ENCODE assay signal across 8 cellular contexts in genomic region chr6:47477497-47478232, GRCh38. TPM values are rescaled to one million over a fixed set of nuclear protein-coding genes. Genes with fewer than 3 reads are reported as not detected.
DNase-seq lines count a peak whose midpoint lies in the region; ATAC-seq and TF ChIP-seq lines count a peak whose summit lies in the region.

Gene CD2AP, plus strand, starts transcription at chr6:47477789. Its CDS starts 456 bp downstream, at chr6:47478245.

- DNase-seq in GM13977 (ENCODE audit: low spot score) = peak; percentile 91
- peak; percentile 66 for DNase-seq in NCI-H1436 treated with DMSO at 0.1 percent for 48 hours (lab: John Stamatoyannopoulos, UW)
- DNase-seq in T-helper 1 cell = peak; percentile 85 to 92 (median 89)
- DNase-seq in adrenal gland = peak; percentile 83 to 92 (median 88)
- DNase-seq in heart left ventricle = peak; percentile 85 to 92 (median 88)
- DNase-seq in posterior cingulate gyrus = peak; percentile 65 to 96 (median 80)
- DNase-seq in upper lobe of left lung = peak; percentile 89 to 97

- H3K36me3 ChIP-seq in adrenal gland (replicated peaks in 1 of 2) (no peaks in the 10 kb centered on the region), heart left ventricle (no peaks in the 10 kb centered on the region), upper lobe of left lung (no peaks in the 10 kb centered on the region)

- H3K9me3 ChIP-seq in adrenal gland (replicated peaks in 1 of 3) (no peaks in the 10 kb centered on the region), heart left ventricle (no peaks in the 10 kb centered on the region), upper lobe of left lung (no peaks in the 10 kb centered on the region)

- H3K27ac ChIP-seq in adrenal gland (peak within 1 kb of the TSS; percentile 87 to 96 (median 90)), heart left ventricle (peak within 1 kb of the TSS; percentile 87 to 98 (median 94)), upper lobe of left lung (peak within 1 kb of the TSS; percentile 92 to 99 (median 96))

- TF ChIP-seq POLR2A in adrenal gland (IDR thresholded peaks at IDR 0.05) (peak; percentile 68 to 75), heart left ventricle (IDR thresholded peaks at IDR 0.05) (peak in 1 of 2 donors; percentile 62), upper lobe of left lung (IDR thresholded peaks at IDR 0.05) (peak; percentile 0 to 73 (median 48))

- intact Hi-C loops in adrenal gland (cut with DNase I) = no loop called here
- intact Hi-C loops in heart left ventricle (cut with DNase I) = loop anchor here in 7 of 10 donors (2.0 to 10.0 kb wide), 7 partner anchors 55 to 130 kb away; no protein-coding TSS in a partner anchor
- intact Hi-C loops in posterior cingulate gyrus (cut with DNase I) = no loop called here

- ATAC-seq in HG02852 (IDR thresholded peaks at IDR 0.05; ENCODE audit: unreplicated experiment) (peak; percentile 82), heart left ventricle (peak; percentile 86 to 97 (median 95)), upper lobe of left lung (ENCODE audit: low FRiP score in 2 of 2) (peak; percentile 95 to 97)

- no peak for TF ChIP-seq EP300 in upper lobe of left lung (IDR thresholded peaks at IDR 0.05)

- no peaks in the 10 kb centered on the region for H3K27me3 ChIP-seq in adrenal gland
- no peaks in the 10 kb centered on the region for H3K27me3 ChIP-seq in heart left ventricle
- no peaks in the 10 kb centered on the region for H3K27me3 ChIP-seq in upper lobe of left lung

- in situ Hi-C loops in GM13977 (cut with MboI; ENCODE audit: low pct_unique_long_range_greater_than_20kb, low sequenced_read_pairs, unreplicated experiment) = no loop called here

- H3K4me3 ChIP-seq in adrenal gland = peak within 1 kb of the TSS; percentile 70 to 97 (median 84)
- peak within 1 kb of the TSS; percentile 66 to 95 (median 86) for H3K4me3 ChIP-seq in heart left ventricle
- H3K4me3 ChIP-seq in upper lobe of left lung = peak within 1 kb of the TSS; percentile 69 to 89 (median 79)

- H3K4me1 ChIP-seq in adrenal gland (replicated peaks in 1 of 2) = peaks cover 7 to 20% of the 10 kb centered on the region in 2 donors
- peaks cover 0 to 31% (median 16%) of the 10 kb centered on the region in 12 donors for H3K4me1 ChIP-seq in heart left ventricle
- peaks cover 0 to 27% (median 6%) of the 10 kb centered on the region in 4 donors for H3K4me1 ChIP-seq in upper lobe of left lung

- TF ChIP-seq CTCF in GM13977 (IDR thresholded peaks at IDR 0.05; ENCODE audit: extremely low read depth, insufficient read depth, missing control alignments) (peak; percentile 15), adrenal gland (IDR thresholded peaks at IDR 0.05) (no peak), heart left ventricle (IDR thresholded peaks at IDR 0.05) (peak in 6 of 12 donors; percentile 15 to 41 (median 29)), upper lobe of left lung (IDR thresholded peaks at IDR 0.05) (peak in 1 of 6 experiments; percentile 16)

- WGBS in adrenal gland, 4 donors = 0 to 2% (median 1%) methylated on average over 11 to 83 of the region's 83 CpGs; no CpG with 5 or more reads in 1 of the 4 donors
- 0 to 3% (median 1%) methylated on average over 6 to 83 of the region's 83 CpGs for WGBS in heart left ventricle, 4 donors
- 0% methylated on average over 20 to 51 of the region's 83 CpGs for WGBS in upper lobe of left lung, 2 donors

RNA-seq across cellular contexts. Expression of gene CD2AP, which starts in this region (rescaled TPM):
- total RNA-seq in adrenal gland (10 to 100 TPM in 7 of 8 donors, 1 to 10 TPM in 1; 9.7 to 29.6 (median 20.2) TPM), heart left ventricle (10 to 100 TPM in 8 of 9 donors, 1 to 10 TPM in 1; 9.7 to 18.0 (median 13.7) TPM), upper lobe of left lung (10 to 100 TPM; 22.0 to 86.5 (median 29.3) TPM)
- polyA plus RNA-seq in adrenal gland (10 to 100 TPM in 2 of 3 donors, 1 to 10 TPM in 1; 5.3 to 23.8 (median 10.5) TPM), heart left ventricle (10 to 100 TPM in 1 of 2 donors, 1 to 10 TPM in 1; 6.4 to 10.5 TPM)

Comparison
In these comparisons a context has a peak if more than half of its experiments do, and no peak if none do; other contexts are left out.
1. Peak in every context shown above with its lines: DNase-seq, ATAC-seq, H3K4me3 ChIP-seq and H3K27ac ChIP-seq.
2. intact Hi-C loops: an anchor here in heart left ventricle (2.0 to 10.0 kb wide); none called in adrenal gland and posterior cingulate gyrus.